8 cellular contexts compared by ENCODE assay signal in genomic region chrX:70454441-70455365, GRCh38. TPM values are rescaled to one million over a fixed set of nuclear protein-coding genes. Genes with fewer than 3 reads are reported as not detected.
DNase-seq lines count a peak whose midpoint lies in the region; ATAC-seq, FAIRE-seq and TF ChIP-seq lines count a peak whose summit lies in the region.

No MANE protein-coding gene starts in this region.

- ATAC-seq in GM18867 (IDR thresholded peaks at IDR 0.05; ENCODE audit: unreplicated experiment) (peak; percentile 37), HG03175 (IDR thresholded peaks at IDR 0.05; ENCODE audit: unreplicated experiment) (peak; percentile 59)

- H3K9ac ChIP-seq in H1 (replicated peaks in 1 of 4; ENCODE audit: extremely low read depth in 1 of 4, low read depth in 3 of 4, low read length in 3 of 4), result peak overlapping the region in 3 of 4 experiments; percentile 82 to 92 (median 90); a peak in 6 of 7 replicates
- H3K9ac ChIP-seq in mucosa of rectum (ENCODE audit: low read depth in 1 of 2, low read length in 2 of 2), result peak overlapping the region; percentile 89 to 91

- TF ChIP-seq POLR2A in H1 (IDR thresholded peaks at IDR 0.05; ENCODE audit: control extremely low read depth in 1 of 2, low read depth in 2 of 2, low read length in 2 of 2) (peak in 1 of 2 experiments; percentile 41; a peak in 1 of 3 replicates), suprapubic skin (IDR thresholded peaks at IDR 0.05) (no peak)

- peak overlapping the region; percentile 88 for H4K91ac ChIP-seq in H1 (replicated peaks; ENCODE audit: insufficient read length, low read length)

- peak; percentile 75 to 85 for TF ChIP-seq RAD21 in H1 (IDR thresholded peaks at IDR 0.05 in 1 of 2, conservative IDR thresholded peaks at IDR 0.05 in 1 of 2; ENCODE audit: low read depth in 2 of 2, low read length in 2 of 2)

- peaks cover 8% of the 10 kb centered on the region for H3K23me2 ChIP-seq in H1 (ENCODE audit: low read depth, low read length)

- CTCF ChIA-PET in H1 (lab: Charles Lee; ENCODE audit: partially characterized antibody), result interaction anchor here (0.8 to 2.1 kb wide), 5 partner anchors 19 to 37 kb away, joined by 3 to 7 read pairs (median 3); partner anchors contain the start of gene GDPD2

- no peak overlapping the region for H2BK15ac ChIP-seq in H1 (ENCODE audit: low read length)

- peaks cover 0 to 6% of the 10 kb centered on the region in 2 experiments for H4K20me1 ChIP-seq in H1 (replicated peaks in 1 of 2; ENCODE audit: control insufficient read depth in 1 of 2, insufficient read depth in 2 of 2, low read length in 2 of 2)

- H3K14ac ChIP-seq in H1 (ENCODE audit: insufficient read length), result no peak overlapping the region

- peaks cover 0 to 17% (median 5%) of the 10 kb centered on the region in 4 experiments; a peak in 6 of 7 replicates for H3K4me1 ChIP-seq in H1 (replicated peaks in 1 of 4; ENCODE audit: control insufficient read depth in 3 of 4, insufficient read depth in 4 of 4, low read length in 3 of 4)
- peaks cover 9 to 13% of the 10 kb centered on the region in 2 donors for H3K4me1 ChIP-seq in mucosa of rectum (ENCODE audit: control insufficient read depth in 2 of 2, insufficient read depth in 2 of 2, low read length in 2 of 2)
- peaks cover 16% of the 10 kb centered on the region for H3K4me1 ChIP-seq in suprapubic skin

- H2BK20ac ChIP-seq in H1 (ENCODE audit: low read length), result no peak overlapping the region

- no peaks in the 10 kb centered on the region; the same call in 1 of the 2 replicates for H3K79me1 ChIP-seq in H1 (ENCODE audit: low read depth, low read length)

- H3K56ac ChIP-seq in H1 (replicated peaks; ENCODE audit: insufficient read length, low read depth, low read length), result peak overlapping the region; percentile 82

- DNase-seq in NCI-H446 treated with DMSO at 0.1 percent for 48 hours (lab: John Stamatoyannopoulos, UW) (peak; percentile 71), H1 (ENCODE audit: low read depth in 1 of 2, low spot score in 2 of 2) (peak; percentile 85 to 86), suprapubic skin (ENCODE audit: low spot score in 2 of 2) (no peak)
- peak; percentile 71 to 77 for DNase-seq in activated CD4-positive, alpha-beta T cell treated with anti-CD3 and anti-CD28 coated beads, Interleukin-2, amount 50 U/mL, for 48 hours

- no peak overlapping the region; the same call in 1 of the 2 replicates for H2AFZ ChIP-seq in H1 (ENCODE audit: low read length)

- FAIRE-seq in H1 (lab: Jason Lieb, UNC), result peak; percentile 93

- POLR2A ChIA-PET in H1 (lab: Charles Lee; ENCODE audit: partially characterized antibody), result interaction anchor here (0.6 to 4.3 kb wide), 10 partner anchors 8 to 210 kb away, joined by 3 to 29 read pairs (median 3); no protein-coding TSS in a partner anchor

- H3K27me3 ChIP-seq in H1 (replicated peaks in 1 of 4; ENCODE audit: control insufficient read depth in 3 of 4, extremely low read depth in 1 of 4, insufficient read depth in 3 of 4, low read length in 3 of 4) (no peaks in the 10 kb centered on the region), mucosa of rectum (ENCODE audit: control insufficient read depth in 2 of 2, insufficient read depth in 2 of 2, low read length in 2 of 2) (no peaks in the 10 kb centered on the region), suprapubic skin (no peaks in the 10 kb centered on the region)

- 0% methylated on average over 6 of the region's 48 CpGs; no CpG with 5 or more reads in 1 of the 2 experiments for WGBS in H1 (ENCODE audit: extremely low coverage in 1 of 2, insufficient coverage in 1 of 2, insufficient read length in 1 of 2, insufficient replicate concordance in 2 of 2, low coverage in 1 of 2, low lambda C conversion rate in 2 of 2, missing lambda C conversion rate in 1 of 2), 2 experiments
- 27% methylated on average over 34 of the region's 48 CpGs for WGBS in suprapubic skin

- no peak for TF ChIP-seq EP300 in H1 (IDR thresholded peaks at IDR 0.05; ENCODE audit: borderline replicate concordance in 1 of 2, low read depth in 2 of 2, low read length in 2 of 2)
- no peak for TF ChIP-seq EP300 in suprapubic skin (IDR thresholded peaks at IDR 0.05)

- TF ChIP-seq CTCF in 22Rv1 (IDR thresholded peaks at IDR 0.05), result peak; percentile 78
- TF ChIP-seq CTCF in H1 (IDR thresholded peaks at IDR 0.05; ENCODE audit: control extremely low read depth in 1 of 3, insufficient read depth in 1 of 3, low read depth in 1 of 3, low read length in 3 of 3), result peak in 2 of 3 experiments; percentile 69 to 86; a peak in 3 of 4 replicates
- peak; percentile 27 to 77 for TF ChIP-seq CTCF in suprapubic skin (IDR thresholded peaks at IDR 0.05)

- peak overlapping the region; percentile 90 for H4K8ac ChIP-seq in H1 (ENCODE audit: extremely low read depth, insufficient read depth, low read length)

- H2BK120ac ChIP-seq in H1 (replicated peaks; ENCODE audit: low read depth, low read length), result peak overlapping the region; percentile 87

- H3K79me2 ChIP-seq in H1 (ENCODE audit: control insufficient read depth in 1 of 2, insufficient read depth in 2 of 2, low read length in 2 of 2), result peaks cover 14 to 45% of the 10 kb centered on the region in 2 experiments

- H4K5ac ChIP-seq in H1 (ENCODE audit: insufficient read length, low read depth, low read length), result peak overlapping the region; percentile 51

- H2BK12ac ChIP-seq in H1 (ENCODE audit: low read depth, low read length), result no peak overlapping the region

- H3K4me3 ChIP-seq in H1 (ENCODE audit: extremely low read depth in 1 of 4, insufficient read depth in 2 of 4, low read depth in 3 of 4, low read length in 4 of 4), result peak overlapping the region; percentile 66 to 94 (median 84)
- H3K4me3 ChIP-seq in mucosa of rectum (ENCODE audit: low read length in 2 of 2), result peak overlapping the region; percentile 77 to 79
- peak overlapping the region; percentile 54 for H3K4me3 ChIP-seq in suprapubic skin

- H3K36me3 ChIP-seq in H1 (ENCODE audit: control insufficient read depth in 2 of 4, insufficient read depth in 4 of 4, low read length in 3 of 4) (peaks cover 0 to 15% (median 2%) of the 10 kb centered on the region in 4 experiments; a peak in 4 of 8 replicates), mucosa of rectum (ENCODE audit: control insufficient read depth in 2 of 2, insufficient read depth in 2 of 2, low read length in 2 of 2) (no peaks in the 10 kb centered on the region), suprapubic skin (no peaks in the 10 kb centered on the region)

- H2BK5ac ChIP-seq in H1 (ENCODE audit: low read depth, low read length), result peak overlapping the region; percentile 81

- H3K27ac ChIP-seq in 22Rv1 (peak overlapping the region; percentile 82), H1 (ENCODE audit: low read depth, low read length) (peak overlapping the region; percentile 93), mucosa of rectum (ENCODE audit: low read depth in 2 of 2, low read length in 2 of 2) (peak overlapping the region; percentile 90 to 95), suprapubic skin (peak overlapping the region; percentile 78)

- peak overlapping the region; percentile 72 to 87 for H3K4me2 ChIP-seq in H1 (ENCODE audit: insufficient read depth in 1 of 2, low read depth in 2 of 2, low read length in 2 of 2)

- H3K9me3 ChIP-seq in H1 (ENCODE audit: insufficient read depth in 2 of 2, low read depth in 1 of 2, low read length in 1 of 2) (no peaks in the 10 kb centered on the region), mucosa of rectum (ENCODE audit: control insufficient read depth in 2 of 2, low read length in 2 of 2) (no peaks in the 10 kb centered on the region), suprapubic skin (no peaks in the 10 kb centered on the region)

- no peak overlapping the region for H3K23ac ChIP-seq in H1 (ENCODE audit: insufficient read length)

- peak overlapping the region; percentile 60 for H3K18ac ChIP-seq in H1 (ENCODE audit: extremely low read depth, low read length)

- H3K4ac ChIP-seq in H1 (replicated peaks; ENCODE audit: insufficient read length, low read depth, low read length), result peak overlapping the region; percentile 78

- no peak overlapping the region for H2AK5ac ChIP-seq in H1 (ENCODE audit: low read depth, low read length)

TF ChIP-seq in H1, 55 proteins besides CTCF, POLR2A, EP300 and RAD21 (continues in another document):
- TF ChIP-seq HDAC6 (IDR thresholded peaks at IDR 0.05; ENCODE audit: low read depth, low read length) (no peak), TEAD4 (IDR thresholded peaks at IDR 0.05; ENCODE audit: low read depth, low read length) (no peak), KDM4A (IDR thresholded peaks at IDR 0.05; ENCODE audit: low read depth, low read length, severe bottlenecking) (peak; percentile 48), SP1 (IDR thresholded peaks at IDR 0.05; ENCODE audit: low read depth, low read length) (0 out of 2 replicates have a peak, but pooled peaks have one; percentile 10), SIN3A (conservative IDR thresholded peaks at IDR 0.05 in 1 of 2, IDR thresholded peaks at IDR 0.05 in 1 of 2; ENCODE audit: low read depth in 1 of 2, low read length in 2 of 2) (0 out of 4 replicates have a peak, but pooled peaks of 1 of the 2 experiments have one; percentile 26), CTBP2 (IDR thresholded peaks at IDR 0.05; ENCODE audit: borderline replicate concordance, insufficient read depth, insufficient read length, low read length) (peak; percentile 41), POLR2AphosphoS5 (IDR thresholded peaks at IDR 0.05; ENCODE audit: low read depth, low read length) (no peak; the same call in 1 of the 2 replicates), BACH1 (IDR thresholded peaks at IDR 0.05; ENCODE audit: low read length) (no peak)

RNA-seq across cellular contexts. Expression of gene DLG3, which starts 10.1 kb away (rescaled TPM):
- total RNA-seq in H1 (2021; fragmentation: NEBNext Ultra II Directional; extraction: Animal tissue kit (Norgen Biotek cat#: 25700)), result 57.1 and 63.8 TPM in 2 replicates
- 22.4 and 29.2 TPM in 2 replicates for polyA plus RNA-seq in H1 (2011; rRNA removed)
- 33.4 TPM for polyA plus RNA-seq in H1 (2011; cell fraction: cytosol; rRNA removed)
- 27.1 TPM for polyA plus RNA-seq in H1 (2011; cell fraction: nucleus; rRNA removed)
- polyA plus RNA-seq in H1 (2012, experiment 1 of 2), result 35.3 to 48.6 TPM (median 37.3 TPM) in 4 replicates
- 11.5 TPM for polyA plus RNA-seq in H1 (2012, experiment 2 of 2)
- 32.3 TPM for polyA plus RNA-seq in H1 (2013, experiment 1 of 2)
- 36.5 TPM for polyA plus RNA-seq in H1 (2013, experiment 2 of 2)
- 60.1 and 65.3 TPM in 2 replicates for polyA minus RNA-seq in H1 (2011; rRNA and poly(A)+ RNA removed)
- polyA minus RNA-seq in H1 (2011; cell fraction: cytosol; rRNA and poly(A)+ RNA removed), result 35.3 TPM
- 28.0 TPM for polyA minus RNA-seq in H1 (2011; cell fraction: nucleus; rRNA and poly(A)+ RNA removed)
- 10 to 100 TPM; 12.8 to 42.1 (median 26.7) TPM for total RNA-seq in suprapubic skin

RNA-seq across cellular contexts. Expression of gene GDPD2, which starts 31.6 kb away (rescaled TPM):
- 25.6 and 27.6 TPM in 2 replicates for total RNA-seq in H1 (2021; fragmentation: NEBNext Ultra II Directional; extraction: Animal tissue kit (Norgen Biotek cat#: 25700))
- 68.3 and 75.5 TPM in 2 replicates for polyA plus RNA-seq in H1 (2011; rRNA removed)
- polyA plus RNA-seq in H1 (2011; cell fraction: cytosol; rRNA removed), result 65.1 TPM
- 110 TPM for polyA plus RNA-seq in H1 (2011; cell fraction: nucleus; rRNA removed)
- polyA plus RNA-seq in H1 (2012, experiment 1 of 2), result 36.7 to 48.2 TPM (median 43.9 TPM) in 4 replicates
- 44.3 TPM for polyA plus RNA-seq in H1 (2012, experiment 2 of 2)
- 24.1 TPM for polyA plus RNA-seq in H1 (2013, experiment 1 of 2)
- 20.7 TPM for polyA plus RNA-seq in H1 (2013, experiment 2 of 2)
- polyA minus RNA-seq in H1 (2011; rRNA and poly(A)+ RNA removed), result 75.6 and 86.0 TPM in 2 replicates
- polyA minus RNA-seq in H1 (2011; cell fraction: cytosol; rRNA and poly(A)+ RNA removed), result 23.3 TPM
- 30.4 TPM for polyA minus RNA-seq in H1 (2011; cell fraction: nucleus; rRNA and poly(A)+ RNA removed)
- 10 to 100 TPM; 15.8 to 68.7 (median 44.7) TPM for total RNA-seq in suprapubic skin

Comparison
In these comparisons a context has a peak if more than half of its experiments do, and no peak if none do; other contexts are left out.
1. DNase-seq: peak in NCI-H446 treated with DMSO at 0.1 percent for 48 hours (single experiment), activated CD4-positive, alpha-beta T cell treated with anti-CD3 and anti-CD28 coated beads, Interleukin-2, amount 50 U/mL, for 48 hours (2 of 2) and H1 (2 of 2); none in suprapubic skin (0 of 2).
2. Peak in every context shown above with its lines, with median percentiles within 50 percentile points of each other: H3K27ac ChIP-seq, CTCF ChIP-seq and H3K4me3 ChIP-seq.